Comparison of ENCODE assay signal across 32 cellular contexts in the genomic region with DNA sequence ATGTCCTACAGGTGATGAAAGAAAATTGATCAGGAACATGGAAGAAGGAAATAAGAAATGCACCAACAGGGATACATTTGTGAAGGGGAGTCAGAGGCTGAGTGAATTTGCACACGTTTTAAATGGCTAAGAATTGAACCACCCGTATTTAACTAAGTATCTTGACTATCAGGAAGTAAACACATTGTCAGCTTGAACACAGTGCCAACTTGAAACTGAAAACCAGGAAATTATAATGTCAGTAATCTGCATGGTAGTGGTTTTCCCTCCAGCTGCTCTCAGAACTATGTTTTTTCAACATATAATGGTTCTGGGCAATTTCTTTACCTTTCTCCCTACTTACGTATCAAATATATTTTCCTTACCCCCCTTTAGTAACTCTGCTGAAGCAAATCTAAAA.
"Had no signal": no experiment of that assay in that cellular context is flagged by ENCODE, and none has a peak within 500 bp of the region (broad histone marks: within the 10 kb centered on the region; RNA-seq: fewer than 3 reads in every experiment).

No MANE protein-coding gene starts in this region.

- H3K4me2 ChIP-seq: PC-9 had no signal

- H3K4me3 ChIP-seq: adrenal gland, body of pancreas, breast epithelium, PC-9 had no signal

- H3K4me1 ChIP-seq: adrenal gland, body of pancreas, breast epithelium had no signal

- H2AFZ ChIP-seq: PC-9 had no signal

- DNase-seq: activated B cell treated with CpG ODN at 0.5 μM for 24 hours; activated CD4-positive, alpha-beta memory T cell treated with anti-CD3 and anti-CD28 coated beads for 36 hours; activated CD4-positive, alpha-beta T cell treated with anti-CD3 and anti-CD28 coated beads for 4 hours; activated CD4-positive, alpha-beta T cell treated with anti-CD3 and anti-CD28 coated beads, Interleukin-2, amount 50 U/mL, for 1 hour; activated CD4-positive, CD25-positive, alpha-beta regulatory T cell treated with anti-CD3 and anti-CD28 coated beads, Interleukin-2, amount 50 U/mL, for 72 hours; activated CD8-positive, alpha-beta memory T cell treated with anti-CD3 and anti-CD28 coated beads, Interleukin-2, amount 50 U/mL, for 4 hours; activated gamma-delta T cell treated with Interleukin-2 at 50 U/mL for 16 hours; activated naive CD4-positive, alpha-beta T cell treated with anti-CD3 and anti-CD28 coated beads for 36 hours; activated T-cell treated with anti-CD3 and anti-CD28 coated beads for 4 hours; activated T-cell treated with anti-CD3 and anti-CD28 coated beads, Interleukin-2, amount 50 U/mL, for 4 hours; adrenal gland; body of pancreas; NCI-H1105 treated with DMSO at 0.1 percent for 48 hours; NCI-H1436 treated with DMSO at 0.1 percent for 48 hours; NCI-H1694 treated with DMSO at 0.1 percent for 48 hours; NCI-H2171 treated with DMSO at 0.1 percent for 48 hours; NCI-H2227 treated with DMSO at 0.1 percent for 48 hours; NCI-H446; NCI-H510A treated with DMSO at 0.1 percent for 48 hours; NCI-H526 treated with DMSO at 0.1 percent for 48 hours; NCI-H774; NK-92 treated with Interleukin-12 subunit alpha and Interleukin-12 subunit beta, amount 100 ng/mL, for 24 hours; PC-9; SW 1271; T-helper 1 cell; T-helper 2 cell; T-helper 9 cell had no signal

- ATAC-seq: activated naive CD4-positive, alpha-beta T cell treated with anti-CD3 and anti-CD28 coated beads, Interleukin-2, amount 50 U/mL, for 72 hours; activated T-cell treated with anti-CD3 and anti-CD28 coated beads, Interleukin-2, amount 50 U/mL, for 4 hours; body of pancreas; Right ventricle myocardium inferior had no signal

- H3K27me3 ChIP-seq: adrenal gland, body of pancreas, breast epithelium had no signal

- H3K27ac ChIP-seq: adrenal gland, body of pancreas, breast epithelium, PC-9, RWPE1, VCaP had no signal

- H3K36me3 ChIP-seq: adrenal gland, breast epithelium had no signal

- H3K9me3 ChIP-seq: adrenal gland had no signal
